In the genomic region with DNA sequence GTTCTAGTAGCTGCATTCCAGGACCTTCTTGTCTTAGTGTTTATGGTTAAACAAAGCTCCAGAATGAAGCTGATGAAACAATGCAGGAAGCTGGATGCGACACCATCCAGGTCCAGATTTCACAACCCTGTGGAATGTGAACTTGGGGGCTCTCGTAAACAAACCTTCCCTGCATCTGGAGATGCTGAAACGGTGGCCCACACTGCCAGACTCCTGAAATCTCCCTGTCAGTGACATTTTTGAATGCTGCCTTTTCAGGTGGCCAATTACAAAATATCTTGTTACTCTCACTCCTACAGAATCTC, we compare ENCODE assay signal across 16 cellular contexts. TPM values are rescaled to one million over a fixed set of nuclear protein-coding genes. Genes with fewer than 3 reads are reported as not detected.
DNase-seq lines count a peak whose midpoint lies in the region; ATAC-seq and TF ChIP-seq lines count a peak whose summit lies in the region.
"Had no signal": no experiment of that assay in that cellular context is flagged by ENCODE, and none has a peak within 500 bp of the region (broad histone marks: within the 10 kb centered on the region; RNA-seq: fewer than 3 reads in every experiment).

No MANE protein-coding gene starts in this region.

- H3K27me3 Mint-ChIP-seq in WTC11 (ENCODE audit: low read depth): no peaks in the 10 kb centered on the region
- no peaks in the 10 kb centered on the region for H3K27me3 Mint-ChIP-seq in osteocyte (ENCODE audit: unreplicated experiment)

- TF ChIP-seq EP300 in sigmoid colon (IDR thresholded peaks at IDR 0.05): no peak

- DNase-seq in ELF-1 (ENCODE audit: low read depth, low spot score) (peak; percentile 64), WTC11 (ENCODE audit: low spot score) (no peak), mesendoderm (peak; percentile 73), sigmoid colon (peak; percentile 74), osteocyte (ENCODE audit: extremely low spot score, unreplicated experiment) (no peak), T1000 (lab: John Stamatoyannopoulos, UW) (no peak)
- DNase-seq in activated CD4-positive, alpha-beta T cell treated with anti-CD3 and anti-CD28 coated beads, Interleukin-2, amount 50 U/mL, for 1 hour: no peak
- DNase-seq: CD8-positive, alpha-beta T cell; COR-L47; DMS153; DMS79 treated with DMSO at 0.1 percent for 48 hours; GF-D8 had no signal

- H3K4ac ChIP-seq in mesendoderm (ENCODE audit: low read depth, low read length): no peak overlapping the region

- H3K4me2 ChIP-seq in mesendoderm (ENCODE audit: low read length): no peak overlapping the region

- no CpG with 5 or more reads among the region's 3 CpGs for WGBS in mesendoderm (ENCODE audit: extremely low coverage, insufficient coverage, low lambda C conversion rate)
- WGBS in sigmoid colon, 2 donors: 49 to 58% methylated on average over 3 of the region's 3 CpGs

- H2AK5ac ChIP-seq in mesendoderm (ENCODE audit: low read length): no peak overlapping the region

- H3K9ac ChIP-seq in mesendoderm (ENCODE audit: low read length): no peak overlapping the region

- no peak overlapping the region for H3K56ac ChIP-seq in mesendoderm (ENCODE audit: low read length)

- H3K18ac ChIP-seq in mesendoderm (ENCODE audit: low read length): no peak overlapping the region

- no peaks in the 10 kb centered on the region for H3K79me1 ChIP-seq in mesendoderm (ENCODE audit: low read length)

- H2BK15ac ChIP-seq in mesendoderm (replicated peaks; ENCODE audit: low read depth): no peak overlapping the region

- H3K36me3 Mint-ChIP-seq in WTC11: peaks cover 5% of the 10 kb centered on the region
- no peaks in the 10 kb centered on the region for H3K36me3 Mint-ChIP-seq in osteocyte (ENCODE audit: unreplicated experiment)
- H3K36me3 Mint-ChIP-seq: CD14-positive monocyte; CD8-positive, alpha-beta T cell; IgD-negative memory B cell had no signal

- H3K27ac Mint-ChIP-seq in WTC11: no peak overlapping the region
- no peak overlapping the region for H3K27ac Mint-ChIP-seq in osteocyte (ENCODE audit: unreplicated experiment)
- H3K27ac Mint-ChIP-seq: CD14-positive monocyte, IgD-negative memory B cell had no signal

- no peak overlapping the region for H4K8ac ChIP-seq in mesendoderm (ENCODE audit: low read depth, low read length)

- TF ChIP-seq POLR2A in sigmoid colon (IDR thresholded peaks at IDR 0.05): no peak

- intact Hi-C loops in sigmoid colon (cut with DNase I): no loop called here

- TF ChIP-seq CTCF in WTC11 (IDR thresholded peaks at IDR 0.05) (no peak), sigmoid colon (IDR thresholded peaks at IDR 0.05) (no peak), osteocyte (IDR thresholded peaks at IDR 0.05) (no peak)

- no peaks in the 10 kb centered on the region for H3K27me3 ChIP-seq in mesendoderm (ENCODE audit: insufficient read depth, low read length, poor library complexity)
- H3K27me3 ChIP-seq in sigmoid colon: peaks cover 0 to 4% (median 0%) of the 10 kb centered on the region in 3 donors

- H3K36me3 ChIP-seq in mesendoderm (ENCODE audit: control insufficient read depth, insufficient read depth, low read length) (no peaks in the 10 kb centered on the region), sigmoid colon (no peaks in the 10 kb centered on the region)

- no peak overlapping the region for H4K5ac ChIP-seq in mesendoderm (ENCODE audit: low read length)

- no peak overlapping the region for H2BK120ac ChIP-seq in mesendoderm (ENCODE audit: low read depth, low read length)

- no peaks in the 10 kb centered on the region for H3K4me1 ChIP-seq in mesendoderm (ENCODE audit: control insufficient read depth, low read depth, low read length)
- H3K4me1 ChIP-seq in sigmoid colon: no peaks in the 10 kb centered on the region

- ATAC-seq in WTC11: no peak
- ATAC-seq: CD8-positive, alpha-beta T cell had no signal

- POLR2A ChIA-PET in WTC11 (lab: Charles Lee): no interaction called here

- H3K9me3 ChIP-seq in sigmoid colon: no peaks in the 10 kb centered on the region

- H3K4me1 Mint-ChIP-seq in WTC11: peaks cover 3% of the 10 kb centered on the region
- H3K4me1 Mint-ChIP-seq in osteocyte (ENCODE audit: unreplicated experiment): no peaks in the 10 kb centered on the region
- H3K4me1 Mint-ChIP-seq: CD14-positive monocyte, IgD-negative memory B cell had no signal

- no peak overlapping the region for H3K23ac ChIP-seq in mesendoderm (ENCODE audit: low read length)

- CTCF ChIA-PET in WTC11 (lab: Charles Lee): interaction anchor here (1.1 kb wide), 1 partner anchor 10 kb away, joined by 3 read pairs; no protein-coding TSS in a partner anchor

- H3K9me3 Mint-ChIP-seq in WTC11 (peaks cover 12% of the 10 kb centered on the region), osteocyte (ENCODE audit: unreplicated experiment) (peaks cover 4% of the 10 kb centered on the region)

- H3K4me3 Mint-ChIP-seq in WTC11 (no peak overlapping the region), osteocyte (ENCODE audit: unreplicated experiment) (no peak overlapping the region)
- H3K4me3 Mint-ChIP-seq: CD14-positive monocyte; CD8-positive, alpha-beta T cell; IgD-negative memory B cell had no signal

- H3K27ac ChIP-seq in mesendoderm (ENCODE audit: low read depth, low read length) (no peak overlapping the region), sigmoid colon (no peak overlapping the region)

- H2BK5ac ChIP-seq in mesendoderm (ENCODE audit: low read length): no peak overlapping the region

- H3K4me3 ChIP-seq in mesendoderm (ENCODE audit: low read length) (no peak overlapping the region), sigmoid colon (no peak overlapping the region)

- no peaks in the 10 kb centered on the region for H3K79me2 ChIP-seq in mesendoderm (ENCODE audit: control insufficient read depth, insufficient read depth, low read length)

TF ChIP-seq in WTC11, 78 proteins besides CTCF, POLR2A, EP300 and RAD21:
- TF ChIP-seq GABPB1 (CRISPR knock-in tag; IDR thresholded peaks at IDR 0.05): peak; percentile 95
- TF ChIP-seq OVOL2 (CRISPR knock-in tag; IDR thresholded peaks at IDR 0.05; ENCODE audit: borderline replicate concordance): no peak

RNA-seq across cellular contexts. Expression of gene VIPR2, which starts 18.8 kb away (rescaled TPM):
- total RNA-seq in WTC11 (2021): 7.5 to 7.8 TPM (median 7.6 TPM) in 3 replicates
- 0.35 TPM for polyA plus RNA-seq in mesendoderm (2013, experiment 1 of 2)
- 0.29 TPM for polyA plus RNA-seq in mesendoderm (2013, experiment 2 of 2)
- 10 to 100 TPM; 11.7 to 21.4 (median 15.7) TPM for total RNA-seq in sigmoid colon
- 1 to 10 TPM in 2 of 3 donors, under 1 TPM in 1; 0.23 to 3.0 (median 2.4) TPM for polyA plus RNA-seq in sigmoid colon
- total RNA-seq in osteocyte: 0.19 and 0.39 TPM in 2 replicates
- total RNA-seq: A673 had no signal
- polyA plus RNA-seq: BJ, CD14-positive monocyte, IgD-negative memory B cell had no signal

Comparison
In these comparisons a context has a peak if more than half of its experiments do, and no peak if none do; other contexts are left out.
1. DNase-seq: peak in ELF-1 (single experiment), mesendoderm (single experiment) and sigmoid colon (single experiment); none in WTC11 (single experiment), activated CD4-positive, alpha-beta T cell treated with anti-CD3 and anti-CD28 coated beads, Interleukin-2, amount 50 U/mL, for 1 hour (single experiment), osteocyte (single experiment) and T1000 (single experiment).